ENCODE assay signal across 26 cellular contexts in the genomic region with DNA sequence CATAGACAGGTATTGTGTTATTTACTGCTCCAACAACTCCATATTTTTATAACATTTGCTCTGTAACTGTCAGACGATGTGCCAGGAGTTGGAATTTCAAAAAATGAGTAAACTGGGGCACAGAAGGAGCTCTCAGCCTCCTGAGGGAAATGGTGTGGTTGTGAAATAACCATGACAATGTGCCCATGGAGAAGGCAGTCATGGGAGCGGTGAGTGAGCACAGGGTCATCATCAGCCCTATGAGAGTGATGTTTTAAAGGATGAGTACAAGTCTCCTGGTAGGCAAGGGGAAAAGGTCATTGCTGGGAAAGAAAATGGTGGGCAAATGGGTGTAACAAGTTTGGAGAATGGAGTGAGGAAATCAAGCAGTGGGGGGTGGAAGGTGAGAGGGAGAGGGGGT.
"Had no signal": no experiment of that assay in that cellular context is flagged by ENCODE, and none has a peak within 500 bp of the region (broad histone marks: within the 10 kb centered on the region; RNA-seq: fewer than 3 reads in every experiment).

No MANE protein-coding gene starts in this region.

- H3K9me3 ChIP-seq: pancreas, prostate gland, uterus had no signal

- H3K4me1 Mint-ChIP-seq: immature natural killer cell; memory B cell; naive thymus-derived CD4-positive, alpha-beta T cell; stimulated activated effector memory CD8-positive, alpha-beta T cell treated with anti-CD3 and anti-CD28 coated beads, Interleukin-12 subunit alpha, Interleukin-12 subunit beta, amount 100 ng/mL, for 72 hours had no signal

- H3K36me3 ChIP-seq: left ventricle myocardium inferior, pancreas, prostate gland, spleen, tibial nerve, uterus had no signal

- FAIRE-seq: islet of Langerhans, kidney, pancreas, small intestine had no signal

- H3K36me3 Mint-ChIP-seq: natural killer cell treated with Interleukin-12 subunit alpha and Interleukin-12 subunit beta and Interleukin-15 and Interleukin-18, amount 100 ng/mL, for 72 hours; stimulated activated effector memory CD8-positive, alpha-beta T cell treated with anti-CD3 and anti-CD28 coated beads, Interleukin-12 subunit alpha, Interleukin-12 subunit beta, amount 100 ng/mL, for 72 hours; type B pancreatic cell had no signal

- H3K9me3 Mint-ChIP-seq: natural killer cell treated with Interleukin-12 subunit alpha and Interleukin-12 subunit beta and Interleukin-15 and Interleukin-18, amount 100 ng/mL, for 72 hours; stimulated activated naive CD8-positive, alpha-beta T cell treated with anti-CD3 and anti-CD28 coated beads, Interleukin-15, Interleukin-2, amounts not matched to agents 100 ng/mL and 50 ng/mL, for 24 hours; type B pancreatic cell had no signal

- H3K27me3 Mint-ChIP-seq: natural killer cell treated with Interleukin-12 subunit alpha and Interleukin-12 subunit beta and Interleukin-15 and Interleukin-18, amount 100 ng/mL, for 72 hours; stimulated activated naive CD8-positive, alpha-beta T cell treated with anti-CD3 and anti-CD28 coated beads, Interleukin-15, Interleukin-2, amounts not matched to agents 100 ng/mL and 50 ng/mL, for 24 hours; type B pancreatic cell had no signal

- H3K4me3 ChIP-seq: left ventricle myocardium inferior, lung, mucosa of descending colon, pancreas, prostate gland, spleen, tibial nerve, uterus had no signal

- H3K27me3 ChIP-seq: pancreas, uterus had no signal

- H3K27ac ChIP-seq: left ventricle myocardium inferior, pancreas, prostate gland, spleen, tibial nerve, uterus had no signal

- DNase-seq: hypothalamus; immature natural killer cell; kidney; left ventricle myocardium inferior; midbrain; mucosa of descending colon; naive thymus-derived CD4-positive, alpha-beta T cell; pancreas; posterior cingulate gyrus; retina; right cardiac atrium; small intestine; spleen; stimulated activated CD4-positive, alpha-beta T cell treated with anti-CD3 and anti-CD28 coated beads, Interleukin-4, amount 100 ng/mL, for 24 hours; stimulated activated naive CD4-positive, alpha-beta T cell; substantia nigra; uterus had no signal

- H3K27ac Mint-ChIP-seq: immature natural killer cell; memory B cell; naive thymus-derived CD4-positive, alpha-beta T cell; natural killer cell treated with Interleukin-12 subunit alpha and Interleukin-12 subunit beta and Interleukin-15 and Interleukin-18, amount 100 ng/mL, for 72 hours; stimulated activated effector memory CD8-positive, alpha-beta T cell treated with anti-CD3 and anti-CD28 coated beads, Interleukin-12 subunit alpha, Interleukin-12 subunit beta, amount 100 ng/mL, for 72 hours; stimulated activated naive CD8-positive, alpha-beta T cell treated with anti-CD3 and anti-CD28 coated beads, Interleukin-15, Interleukin-2, amounts not matched to agents 100 ng/mL and 50 ng/mL, for 24 hours; type B pancreatic cell had no signal

- H3K4me1 ChIP-seq: left ventricle myocardium inferior, pancreas, prostate gland, spleen, tibial nerve, uterus had no signal

- H3K4me3 Mint-ChIP-seq: immature natural killer cell; memory B cell; naive thymus-derived CD4-positive, alpha-beta T cell; natural killer cell treated with Interleukin-12 subunit alpha and Interleukin-12 subunit beta and Interleukin-15 and Interleukin-18, amount 100 ng/mL, for 72 hours; stimulated activated effector memory CD8-positive, alpha-beta T cell treated with anti-CD3 and anti-CD28 coated beads, Interleukin-12 subunit alpha, Interleukin-12 subunit beta, amount 100 ng/mL, for 72 hours; stimulated activated naive CD8-positive, alpha-beta T cell treated with anti-CD3 and anti-CD28 coated beads, Interleukin-15, Interleukin-2, amounts not matched to agents 100 ng/mL and 50 ng/mL, for 24 hours; type B pancreatic cell had no signal
